ENCODE assay signal across 8 cellular contexts in genomic region chr12:93399183-93399863, GRCh38. TPM values are rescaled to one million over a fixed set of nuclear protein-coding genes. Genes with fewer than 3 reads are reported as not detected.
DNase-seq lines count a peak whose midpoint lies in the region; ATAC-seq, FAIRE-seq and TF ChIP-seq lines count a peak whose summit lies in the region.
"Not testable (repeated sequence)": the region's sequence is repeated elsewhere in the genome, so short reads cannot be mapped to it uniquely, and the experiment has no call there.

No MANE protein-coding gene starts in this region.

- TF ChIP-seq CTCF in lower lobe of right lung (IDR thresholded peaks at IDR 0.05): not testable (repeated sequence)

- H3K27me3 ChIP-seq in lower lobe of right lung (ENCODE audit: low read depth); aorta (ENCODE audit: control insufficient read depth in 1 of 2, insufficient read depth in 2 of 2, low read length in 1 of 2): not testable (repeated sequence)

- no CpG with 5 or more reads among the region's 5 CpGs for WGBS in aorta, 2 donors

- not testable (repeated sequence) for DNase-seq in lower lobe of right lung, aorta

- H3K9me3 ChIP-seq in lower lobe of right lung; aorta (ENCODE audit: control insufficient read depth, low read length): not testable (repeated sequence)

- peak; percentile 99 for FAIRE-seq in colon (lab: Jason Lieb, UNC)

- intact Hi-C loops in lower lobe of right lung (cut with DNase I): not testable (repeated sequence)
- intact Hi-C loops in aorta (cut with DNase I): loop anchor here (5.0 kb wide), 2 partner anchors 377 to 412 kb away; no protein-coding TSS in a partner anchor

- peaks cover 54% of the 10 kb centered on the region for H3K36me3 ChIP-seq in lower lobe of right lung
- H3K36me3 ChIP-seq in aorta (ENCODE audit: control insufficient read depth in 1 of 2, insufficient read depth in 2 of 2, low read length in 1 of 2): not testable (repeated sequence)

- H3K4me1 ChIP-seq in lower lobe of right lung; aorta (ENCODE audit: control insufficient read depth in 1 of 2, insufficient read depth in 2 of 2, low read length in 2 of 2): not testable (repeated sequence)

- ATAC-seq in GM18868 (IDR thresholded peaks at IDR 0.05; ENCODE audit: unreplicated experiment): peak; percentile 91
- peak; percentile 81 for ATAC-seq in GM21447 (IDR thresholded peaks at IDR 0.05; ENCODE audit: unreplicated experiment)
- peak; percentile 91 for ATAC-seq in HG02852 (IDR thresholded peaks at IDR 0.05; ENCODE audit: unreplicated experiment)
- ATAC-seq in HG03354 (IDR thresholded peaks at IDR 0.05; ENCODE audit: poor library complexity, severe bottlenecking, unreplicated experiment): peak; percentile 91
- ATAC-seq in SK-N-SH treated with all-trans-retinoic acid at 6 μM for 48 hours: peak; percentile 99
- peak; percentile 96 for ATAC-seq in lower lobe of right lung
- peak; percentile 92 for ATAC-seq in aorta (ENCODE audit: low FRiP score)

- not testable (repeated sequence) for H3K27ac ChIP-seq in lower lobe of right lung; aorta (ENCODE audit: low read depth in 1 of 2, low read length in 2 of 2)

- not testable (repeated sequence) for H3K4me3 ChIP-seq in lower lobe of right lung; aorta (ENCODE audit: low read length in 2 of 2)

RNA-seq across cellular contexts. Expression of gene NUDT4, which starts 21.6 kb away (rescaled TPM):
- total RNA-seq in lower lobe of right lung (56.8 TPM), aorta (100 to 1,000 TPM in 1 of 2 donors, 10 to 100 TPM in 1; 52.5 to 101 TPM)
- 10 to 100 TPM; 47.3 to 78.8 TPM for polyA plus RNA-seq in aorta

RNA-seq across cellular contexts. Expression of gene UBE2N, which starts 42.4 kb away (rescaled TPM):
- total RNA-seq in lower lobe of right lung (65.7 TPM), aorta (10 to 100 TPM; 57.1 to 86.8 TPM)
- polyA plus RNA-seq in aorta: 10 to 100 TPM; 45.7 to 48.7 TPM
